ENCODE assay signal across 19 cellular contexts in genomic region chr20:37389844-37390275, GRCh38. TPM values are rescaled to one million over a fixed set of nuclear protein-coding genes. Genes with fewer than 3 reads are reported as not detected.
A peak's percentile ranks its signal among the peaks of the same experiment; 100 is the strongest.
DNase-seq lines count a peak whose midpoint lies in the region; ATAC-seq and TF ChIP-seq lines count a peak whose summit lies in the region.
"Had no signal": no experiment of that assay in that cellular context is flagged by ENCODE, and none has a peak within 500 bp of the region (broad histone marks: within the 10 kb centered on the region; RNA-seq: fewer than 3 reads in every experiment).

No MANE protein-coding gene starts in this region.

- no peak overlapping the region for H3K4me3 ChIP-seq in left ventricle myocardium inferior
- no peak overlapping the region for H3K4me3 ChIP-seq in upper lobe of right lung
- H3K4me3 ChIP-seq: colonic mucosa, gastroesophageal sphincter, Peyer's patch, tibial artery had no signal

- CTCF ChIA-PET in RWPE1 (lab: Yijun Ruan, JAX), result interaction anchor here (0.6 to 0.9 kb wide), 4 partner anchors 9 to 65 kb away, joined by 3 to 5 read pairs (median 4); no protein-coding TSS in a partner anchor

- no peak for TF ChIP-seq POLR2A in erythroblast (IDR thresholded peaks at IDR 0.05; ENCODE audit: low read length)

- peak; percentile 48 for DNase-seq in Right ventricle myocardium inferior (ENCODE audit: missing footprints)
- no peak for DNase-seq in left ventricle myocardium inferior
- no peak for DNase-seq in RWPE1 (ENCODE audit: low spot score)
- no peak for DNase-seq in foreskin keratinocyte
- DNase-seq in upper lobe of right lung, result peak; percentile 48
- no peak for DNase-seq in activated naive CD4-positive, alpha-beta T cell treated with Interleukin-2 at 50 U/mL for 16 hours
- DNase-seq in erythroblast (lab: John Stamatoyannopoulos, UW), result no peak
- no peak for DNase-seq in SIG-M5 treated with dmso at 0.1 percent for 504 hours (lab: John Stamatoyannopoulos, UW; ENCODE audit: unreplicated experiment)
- DNase-seq: activated CD4-positive, alpha-beta T cell treated with anti-CD3 and anti-CD28 coated beads, Interleukin-2, amount 50 U/mL, for 48 hours; activated naive CD4-positive, alpha-beta T cell treated with anti-CD3 and anti-CD28 coated beads, Interleukin-2, amount 50 U/mL, for 16 hours; colonic mucosa; NCI-H1436; NCI-H82; occipital lobe; right cardiac atrium; stimulated activated naive CD4-positive, alpha-beta T cell treated with Interleukin-2 at 50 U/mL for 16 hours had no signal

- H3K36me3 ChIP-seq in left ventricle myocardium inferior (no peaks in the 10 kb centered on the region), upper lobe of right lung (peaks cover 40% of the 10 kb centered on the region)
- H3K36me3 ChIP-seq: colonic mucosa had no signal

- H3K4me1 ChIP-seq in left ventricle myocardium inferior (peaks cover 4% of the 10 kb centered on the region), foreskin keratinocyte (peaks cover 6% of the 10 kb centered on the region), upper lobe of right lung (no peaks in the 10 kb centered on the region)
- H3K4me1 ChIP-seq: colonic mucosa had no signal

- ATAC-seq in Right ventricle myocardium inferior, result no peak
- no peak for ATAC-seq in foreskin keratinocyte
- no peak for ATAC-seq in upper lobe of right lung
- ATAC-seq: gastroesophageal sphincter, right cardiac atrium had no signal

- POLR2A ChIA-PET in RWPE1 (lab: Yijun Ruan, JAX; ENCODE audit: low non-redundant PET), result interaction anchor here (0.7 kb wide), 1 partner anchor 129 kb away, joined by 9 read pairs; no protein-coding TSS in a partner anchor

- H3K9me3 ChIP-seq in left ventricle myocardium inferior (replicated peaks) (no peaks in the 10 kb centered on the region), upper lobe of right lung (no peaks in the 10 kb centered on the region)
- H3K9me3 ChIP-seq: colonic mucosa, gastroesophageal sphincter, Peyer's patch, tibial artery had no signal

- no peak for TF ChIP-seq CTCF in left ventricle myocardium inferior (IDR thresholded peaks at IDR 0.05; ENCODE audit: borderline replicate concordance)
- TF ChIP-seq CTCF in RWPE1 (conservative IDR thresholded peaks at IDR 0.05; ENCODE audit: low read depth), result no peak
- TF ChIP-seq CTCF in foreskin keratinocyte (conservative IDR thresholded peaks at IDR 0.05), result peak; percentile 34
- TF ChIP-seq CTCF in upper lobe of right lung (IDR thresholded peaks at IDR 0.05), result no peak

- no peak overlapping the region for H3K27ac ChIP-seq in left ventricle myocardium inferior (replicated peaks)
- H3K27ac ChIP-seq in RWPE1, result peak overlapping the region; percentile 22
- no peak overlapping the region for H3K27ac ChIP-seq in foreskin keratinocyte
- H3K27ac ChIP-seq in upper lobe of right lung, result no peak overlapping the region
- H3K27ac ChIP-seq: colonic mucosa, gastroesophageal sphincter, Peyer's patch, tibial artery had no signal

- intact Hi-C loops in Right ventricle myocardium inferior (cut with DNase I) (no loop called here), left ventricle myocardium inferior (cut with micrococcal nuclease) (loop anchor here (5.0 to 10.0 kb wide), 2 partner anchors 113 to 145 kb away; no protein-coding TSS in a partner anchor), upper lobe of right lung (cut with DNase I) (loop anchor here (10.0 kb wide), 2 partner anchors 115 to 145 kb away; no protein-coding TSS in a partner anchor)

- H3K27me3 ChIP-seq in left ventricle myocardium inferior (ENCODE audit: low read depth), result peaks cover 4% of the 10 kb centered on the region
- H3K27me3 ChIP-seq in foreskin keratinocyte, result no peaks in the 10 kb centered on the region
- no peaks in the 10 kb centered on the region for H3K27me3 ChIP-seq in upper lobe of right lung
- H3K27me3 ChIP-seq: colonic mucosa, gastroesophageal sphincter, Peyer's patch, tibial artery had no signal

RNA-seq across cellular contexts. Expression of gene SRC, which starts 43.9 kb away (rescaled TPM):
- total RNA-seq in Right ventricle myocardium inferior (6.0 TPM), left ventricle myocardium inferior (4.2 TPM), foreskin keratinocyte (29.8 and 36.6 TPM in 2 replicates), upper lobe of right lung (64.0 TPM)
- polyA plus RNA-seq in foreskin keratinocyte, result 22.2 and 26.2 TPM in 2 replicates

Comparison
In these comparisons a context has a peak if more than half of its experiments do, and no peak if none do; other contexts are left out.
1. DNase-seq: peak in Right ventricle myocardium inferior (single experiment) and upper lobe of right lung (single experiment); none in left ventricle myocardium inferior (single experiment), RWPE1 (single experiment), foreskin keratinocyte (0 of 2), activated naive CD4-positive, alpha-beta T cell treated with Interleukin-2 at 50 U/mL for 16 hours (single experiment), erythroblast (0 of 2) and SIG-M5 treated with dmso at 0.1 percent for 504 hours (single experiment).